Comparison of ENCODE assay signal across 11 cellular contexts in the genomic region with DNA sequence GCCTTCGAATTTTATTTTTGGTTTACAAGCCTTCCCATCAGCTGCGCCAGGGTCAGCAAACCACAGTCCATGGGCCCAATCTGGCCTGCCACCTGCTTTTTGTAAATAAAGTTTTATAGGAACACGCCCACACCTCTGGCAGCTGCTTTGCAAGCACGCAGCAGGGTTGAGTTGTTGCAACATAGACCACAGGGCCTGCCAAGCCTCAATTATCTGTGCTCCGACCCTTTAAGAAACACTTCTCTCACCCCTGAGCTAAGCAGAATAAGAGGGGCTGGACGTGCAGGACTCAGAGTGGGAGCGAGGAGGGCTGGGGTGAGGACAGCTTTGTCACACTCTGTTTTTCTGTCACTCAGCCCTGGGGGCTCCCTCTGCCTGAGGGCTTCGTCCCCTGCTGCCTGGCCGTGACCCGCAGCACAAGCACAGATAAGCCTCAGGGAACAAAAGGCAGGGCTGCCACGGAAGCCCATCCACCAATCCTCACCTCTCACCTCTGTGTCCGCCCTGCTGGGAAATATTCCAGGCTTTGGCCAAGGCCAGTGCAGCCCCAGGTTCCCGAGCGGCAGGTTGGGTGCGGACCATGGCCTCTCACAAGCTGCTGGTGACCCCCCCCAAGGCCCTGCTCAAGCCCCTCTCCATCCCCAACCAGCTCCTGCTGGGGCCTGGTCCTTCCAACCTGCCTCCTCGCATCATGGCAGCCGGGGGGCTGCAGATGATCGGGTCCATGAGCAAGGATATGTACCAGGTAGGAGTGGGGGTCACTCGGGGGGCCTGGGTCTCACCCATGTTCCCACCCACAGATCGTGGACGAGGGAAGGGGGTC. TPM values are rescaled to one million over a fixed set of nuclear protein-coding genes. Genes with fewer than 3 reads are reported as not detected.
DNase-seq lines count a peak whose midpoint lies in the region; TF ChIP-seq lines count a peak whose summit lies in the region.
"Had no signal": no experiment of that assay in that cellular context is flagged by ENCODE, and none has a peak within 500 bp of the region (broad histone marks: within the 10 kb centered on the region; RNA-seq: fewer than 3 reads in every experiment).

Gene AGXT (plus strand): TSS at position 539 of the 823 bp plus-strand sequence. CDS start 42 bp downstream, at position 581.

- no TSS peak for BruUV-seq in PC-9 (replicated peaks; lab: Mats Ljungman, UMichigan)

- no peak within 1 kb of the TSS for H4K5ac ChIP-seq in H9 (ENCODE audit: insufficient read length, low read depth, low read length)

- no peak within 1 kb of the TSS for H3K9ac ChIP-seq in H9 (ENCODE audit: extremely low read depth, insufficient read length, low read length)
- H3K9ac ChIP-seq: BLaER1 had no signal

- H3T11ph ChIP-seq in H9 (ENCODE audit: low read length) = no peak within 1 kb of the TSS

- H4K20me1 ChIP-seq in PC-9 (ENCODE audit: insufficient read depth) (no peaks in the 10 kb centered on the region), hepatocyte (ENCODE audit: insufficient read depth, poor library complexity, severe bottlenecking) (no peaks in the 10 kb centered on the region), H9 (ENCODE audit: control insufficient read depth, insufficient read depth, insufficient read length) (no peaks in the 10 kb centered on the region)
- H4K20me1 ChIP-seq: BLaER1 had no signal

- H3F3A ChIP-seq in PC-9 (ENCODE audit: insufficient read depth, low read depth) = peaks cover 5% of the 10 kb centered on the region; the same call in 1 of the 2 replicates

- 65% methylated on average over 21 of the region's 21 CpGs for WGBS in hepatocyte (ENCODE audit: low lambda C conversion rate, missing lambda C conversion rate)
- no CpG with 5 or more reads among the region's 21 CpGs for WGBS in H9 (ENCODE audit: extremely low coverage, insufficient read length, low lambda C conversion rate)

- no peak within 1 kb of the TSS for H2AK5ac ChIP-seq in H9 (ENCODE audit: insufficient read length, low read length)

- no peak within 1 kb of the TSS for H3K4ac ChIP-seq in H9 (ENCODE audit: low read depth, low read length)

- H3K4me2 ChIP-seq in PC-9 (peak within 1 kb of the TSS; percentile 66), hepatocyte (no peak within 1 kb of the TSS), H9 (ENCODE audit: insufficient read depth, insufficient read length, low read length) (no peak within 1 kb of the TSS)
- H3K4me2 ChIP-seq: BLaER1 had no signal

- H3K9me2 ChIP-seq in PC-9 (ENCODE audit: insufficient read depth) = no peaks in the 10 kb centered on the region
- no peaks in the 10 kb centered on the region for H3K9me2 ChIP-seq in hepatocyte (replicated peaks; ENCODE audit: insufficient read depth)

- H3K79me2 ChIP-seq in PC-9 (ENCODE audit: low read depth) = no peaks in the 10 kb centered on the region
- H3K79me2 ChIP-seq in hepatocyte = no peaks in the 10 kb centered on the region
- H3K79me2 ChIP-seq in H9 (ENCODE audit: insufficient read depth, low read length) = no peaks in the 10 kb centered on the region

- H3K4me3 Mint-ChIP-seq in H9 = no peak within 1 kb of the TSS; a peak in 1 of 5 replicates
- no peak within 1 kb of the TSS for H3K4me3 Mint-ChIP-seq in activated CD4-positive, alpha-beta T cell treated with anti-CD3 and anti-CD28 coated beads, Interleukin-2, amount 10 ng/mL, durations not matched to agents 24 days and 14 days
- H3K4me3 Mint-ChIP-seq: activated CD4-positive, alpha-beta T cell treated with anti-CD3 and anti-CD28 coated beads for 36 hours had no signal

- no peaks in the 10 kb centered on the region; a peak in 1 of 7 replicates for H3K36me3 Mint-ChIP-seq in H9 (ENCODE audit: insufficient read depth in 1 of 3, low read depth in 3 of 3)
- H3K36me3 Mint-ChIP-seq in activated CD4-positive, alpha-beta T cell treated with anti-CD3 and anti-CD28 coated beads, Interleukin-2, amount 10 ng/mL, durations not matched to agents 24 days and 14 days (ENCODE audit: low read depth) = no peaks in the 10 kb centered on the region

- H3K23me2 ChIP-seq in H9 (ENCODE audit: insufficient read length, low read depth, low read length, poor library complexity, severe bottlenecking) = no peaks in the 10 kb centered on the region

- H3K14ac ChIP-seq in H9 (ENCODE audit: insufficient read depth, low read length) = no peak within 1 kb of the TSS; the same call in 1 of the 2 replicates

- H3K27me3 ChIP-seq in BJ (ENCODE audit: control insufficient read depth, insufficient read depth, low read length) (peaks cover 4% of the 10 kb centered on the region), PC-9 (ENCODE audit: insufficient read depth, low read depth) (no peaks in the 10 kb centered on the region), hepatocyte (no peaks in the 10 kb centered on the region), H9 (ENCODE audit: insufficient read depth, low read length) (no peaks in the 10 kb centered on the region)
- H3K27me3 ChIP-seq: BLaER1 had no signal

- H4K91ac ChIP-seq in H9 (ENCODE audit: insufficient read length, low read depth, low read length) = no peak within 1 kb of the TSS

- no peak within 1 kb of the TSS for H2BK12ac ChIP-seq in H9 (ENCODE audit: insufficient read length, low read depth, low read length)

- H2BK5ac ChIP-seq in H9 (ENCODE audit: insufficient read length, low read length) = no peak within 1 kb of the TSS

- H4K8ac ChIP-seq in H9 (replicated peaks; ENCODE audit: insufficient read length, low read depth, low read length) = no peak within 1 kb of the TSS

- H3K36me3 ChIP-seq in BJ (ENCODE audit: control insufficient read depth, insufficient read depth, low read length) (no peaks in the 10 kb centered on the region), PC-9 (ENCODE audit: low read depth) (no peaks in the 10 kb centered on the region), hepatocyte (replicated peaks; ENCODE audit: insufficient read depth, low read depth) (no peaks in the 10 kb centered on the region)
- H3K36me3 ChIP-seq: BLaER1 had no signal

- no peak within 1 kb of the TSS for H2AFZ ChIP-seq in PC-9
- H2AFZ ChIP-seq in hepatocyte = no peak within 1 kb of the TSS
- H2AFZ ChIP-seq in H9 (ENCODE audit: low read length) = no peak within 1 kb of the TSS

- no peaks in the 10 kb centered on the region for H3K9me3 ChIP-seq in PC-9 (ENCODE audit: insufficient read depth, low read depth)
- H3K9me3 ChIP-seq in hepatocyte (ENCODE audit: low read depth) = no peaks in the 10 kb centered on the region
- no peaks in the 10 kb centered on the region for H3K9me3 ChIP-seq in H9 (ENCODE audit: control insufficient read depth, low read depth, low read length)
- H3K9me3 ChIP-seq: BLaER1 had no signal

- no peak within 1 kb of the TSS for H3K18ac ChIP-seq in H9 (ENCODE audit: insufficient read length, low read depth, low read length)

- no peaks in the 10 kb centered on the region; a peak in 1 of 4 replicates for H3K4me1 Mint-ChIP-seq in H9
- H3K4me1 Mint-ChIP-seq in activated CD4-positive, alpha-beta T cell treated with anti-CD3 and anti-CD28 coated beads, Interleukin-2, amount 10 ng/mL, durations not matched to agents 24 days and 14 days = no peaks in the 10 kb centered on the region
- H3K4me1 Mint-ChIP-seq: activated CD4-positive, alpha-beta T cell treated with anti-CD3 and anti-CD28 coated beads for 36 hours had no signal

- H3K4me3 ChIP-seq in BJ (ENCODE audit: low read depth, low read length) (no peak within 1 kb of the TSS), PC-9 (no peak within 1 kb of the TSS), hepatocyte (no peak within 1 kb of the TSS)
- H3K4me3 ChIP-seq: BLaER1 had no signal

- no peak within 1 kb of the TSS for H3K23ac ChIP-seq in H9 (ENCODE audit: insufficient read length, low read depth, low read length)

- DNase-seq in BJ (ENCODE audit: low read depth) (peak; percentile 14), LoVo (ENCODE audit: low spot score) (peak; percentile 6), PC-9 (peak in 1 of 2 experiments; percentile 76), hepatocyte (ENCODE audit: low spot score) (peak; percentile 52), H9 (no peak), NCI-H1105 treated with DMSO at 0.1 percent for 48 hours (lab: John Stamatoyannopoulos, UW) (no peak), GM19238 (ENCODE audit: insufficient read length, low spot score) (no peak)
- no peak for DNase-seq in activated CD4-positive, alpha-beta T cell treated with anti-CD3 and anti-CD28 coated beads, Interleukin-2, amount 10 ng/mL, durations not matched to agents 24 days and 14 days
- DNase-seq: activated CD4-positive, alpha-beta T cell treated with anti-CD3 and anti-CD28 coated beads for 36 hours; NCI-H2171 treated with DMSO at 0.1 percent for 48 hours had no signal

- no peaks in the 10 kb centered on the region for H3K9me3 Mint-ChIP-seq in H9
- H3K9me3 Mint-ChIP-seq in activated CD4-positive, alpha-beta T cell treated with anti-CD3 and anti-CD28 coated beads, Interleukin-2, amount 10 ng/mL, durations not matched to agents 24 days and 14 days = no peaks in the 10 kb centered on the region

- H2BK20ac ChIP-seq in H9 (ENCODE audit: low read depth, low read length, poor library complexity, severe bottlenecking) = no peak within 1 kb of the TSS

- POLR2A ChIA-PET in BJ (lab: Charles Lee) (no interaction called here), PC-9 (lab: Charles Lee; ENCODE audit: unreplicated experiment) (no interaction called here)

- peaks cover 2% of the 10 kb centered on the region; the same call in 1 of the 2 replicates for H3K27me3 Mint-ChIP-seq in H9 (ENCODE audit: low read depth)
- H3K27me3 Mint-ChIP-seq in activated CD4-positive, alpha-beta T cell treated with anti-CD3 and anti-CD28 coated beads, Interleukin-2, amount 10 ng/mL, durations not matched to agents 24 days and 14 days = peaks cover 13% of the 10 kb centered on the region
- H3K27me3 Mint-ChIP-seq: activated CD4-positive, alpha-beta T cell treated with anti-CD3 and anti-CD28 coated beads for 36 hours had no signal

- H3K27ac ChIP-seq in PC-9 (no peak within 1 kb of the TSS), hepatocyte (peak within 1 kb of the TSS; percentile 27), H9 (ENCODE audit: insufficient read length, low read depth, low read length) (no peak within 1 kb of the TSS)
- H3K27ac ChIP-seq: BLaER1 had no signal

- TF ChIP-seq CTCF in BJ (IDR thresholded peaks at IDR 0.05; ENCODE audit: insufficient read depth, low read depth, low read length) = no peak
- TF ChIP-seq CTCF in PC-9 (conservative IDR thresholded peaks at IDR 0.05) = no peak
- TF ChIP-seq CTCF in hepatocyte (IDR thresholded peaks at IDR 0.05; ENCODE audit: poor library complexity) = no peak
- no peak for TF ChIP-seq CTCF in H9 (conservative IDR thresholded peaks at IDR 0.05)

- H2BK15ac ChIP-seq in H9 (ENCODE audit: low read depth, low read length) = no peak within 1 kb of the TSS

- no peak within 1 kb of the TSS; a peak in 1 of 7 replicates for H3K27ac Mint-ChIP-seq in H9
- H3K27ac Mint-ChIP-seq in activated CD4-positive, alpha-beta T cell treated with anti-CD3 and anti-CD28 coated beads, Interleukin-2, amount 10 ng/mL, durations not matched to agents 24 days and 14 days = no peak within 1 kb of the TSS
- H3K27ac Mint-ChIP-seq: activated CD4-positive, alpha-beta T cell treated with anti-CD3 and anti-CD28 coated beads for 36 hours had no signal

- no peak within 1 kb of the TSS for H2BK120ac ChIP-seq in H9 (ENCODE audit: low read depth, low read length, poor library complexity, severe bottlenecking)

- no peaks in the 10 kb centered on the region for H3K79me1 ChIP-seq in H9 (ENCODE audit: insufficient read depth, low read depth, low read length, poor library complexity, severe bottlenecking)

- H3K56ac ChIP-seq in H9 (ENCODE audit: insufficient read length, low read depth, low read length) = no peak within 1 kb of the TSS

- intact Hi-C loops in PC-9 (cut with micrococcal nuclease; ENCODE audit: unreplicated experiment) = no loop called here
- intact Hi-C loops in activated CD4-positive, alpha-beta T cell treated with anti-CD3 and anti-CD28 coated beads, Interleukin-2, amount 10 ng/mL, durations not matched to agents 24 days and 14 days (cut with micrococcal nuclease) = no loop called here

- CTCF ChIA-PET in BJ (lab: Yijun Ruan, JAX) (interaction anchor here (4.1 kb wide), 1 partner anchor 17 kb away, joined by 17 read pairs; no protein-coding TSS in a partner anchor), PC-9 (lab: Charles Lee) (no interaction called here)

- H3K4me1 ChIP-seq in PC-9 (replicated peaks; ENCODE audit: insufficient read depth) (peaks cover 14% of the 10 kb centered on the region), hepatocyte (ENCODE audit: insufficient read depth) (peaks cover 7% of the 10 kb centered on the region), H9 (ENCODE audit: insufficient read depth, low read length) (no peaks in the 10 kb centered on the region)

RNA-seq across cellular contexts. Expression of gene AGXT, which starts in this region (rescaled TPM):
- polyA plus RNA-seq in BJ (2011; rRNA removed) (not detected in 2 replicates), hepatocyte (157 and 169 TPM in 2 replicates)
- polyA minus RNA-seq in BJ (2011; rRNA and poly(A)+ RNA removed) = not detected in 2 replicates
- total RNA-seq in PC-9 (2021) (not detected in 2 replicates), hepatocyte (69.6 and 90.8 TPM in 2 replicates), H9 (2021) (not detected in 2 replicates)
- total RNA-seq in activated CD4-positive, alpha-beta T cell treated with anti-CD3 and anti-CD28 coated beads, Interleukin-2, amount 10 ng/mL, durations not matched to agents 24 days and 14 days = not detected in 2 replicates
- total RNA-seq: activated CD4-positive, alpha-beta T cell treated with anti-CD3 and anti-CD28 coated beads for 36 hours had no signal

Comparison
In these comparisons a context has a peak if more than half of its experiments do, and no peak if none do; other contexts are left out.
1. RNA of gene AGXT (total RNA-seq): 69.6 to 90.8 TPM in hepatocyte; not detected in PC-9, not detected in H9 and not detected in activated CD4-positive, alpha-beta T cell treated with anti-CD3 and anti-CD28 coated beads, Interleukin-2, amount 10 ng/mL, durations not matched to agents 24 days and 14 days; every median in the first group is over 10 times any median in the second.
2. RNA of gene AGXT (polyA plus RNA-seq): 157 to 169 TPM in hepatocyte; not detected in BJ; every median in the first group is over 100 times any median in the second.
3. Peak in DNase-seq in BJ; RNA of the gene not detected or under 1 TPM.
4. DNase-seq: peak in LoVo (single experiment) and hepatocyte (single experiment); none in H9 (single experiment), NCI-H1105 treated with DMSO at 0.1 percent for 48 hours (single experiment), GM19238 (single experiment) and activated CD4-positive, alpha-beta T cell treated with anti-CD3 and anti-CD28 coated beads, Interleukin-2, amount 10 ng/mL, durations not matched to agents 24 days and 14 days (single experiment).